21 cellular contexts compared by ENCODE assay signal in the genomic region with DNA sequence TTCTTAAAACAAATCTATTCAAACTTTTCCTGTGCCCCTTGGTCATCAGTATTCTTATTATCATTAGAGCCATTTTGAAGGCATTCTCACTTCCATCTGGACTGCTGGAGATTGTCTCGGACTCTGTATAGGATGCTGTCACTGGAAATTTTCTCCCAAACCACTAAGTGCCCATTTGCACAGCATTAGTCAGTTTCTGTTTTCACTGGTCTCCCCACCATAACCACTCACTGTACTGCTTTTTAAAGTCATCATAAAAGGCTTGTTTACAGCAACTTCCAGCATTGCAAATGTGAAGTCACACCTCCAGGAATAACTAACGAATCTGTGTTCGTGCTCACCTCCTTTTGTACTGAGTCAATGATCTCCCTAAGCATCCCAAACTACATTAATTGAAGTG.
"Had no signal": no experiment of that assay in that cellular context is flagged by ENCODE, and none has a peak within 500 bp of the region (broad histone marks: within the 10 kb centered on the region; RNA-seq: fewer than 3 reads in every experiment).

No MANE protein-coding gene starts in this region.

- H3K4me3 ChIP-seq: esophagus muscularis mucosa, hepatocyte, pancreas, right lobe of liver, testis had no signal

- H3K9me3 ChIP-seq: esophagus muscularis mucosa, pancreas, right lobe of liver, testis had no signal

- H3K79me2 ChIP-seq: hepatocyte had no signal

- DNase-seq: activated CD4-positive, alpha-beta T cell treated with anti-CD3 and anti-CD28 coated beads for 1 hour; activated CD8-positive, alpha-beta memory T cell treated with anti-CD3 and anti-CD28 coated beads for 24 hours; activated CD8-positive, alpha-beta memory T cell treated with anti-CD3 and anti-CD28 coated beads, Interleukin-2, amount 50 U/mL, for 48 hours; activated effector memory CD4-positive, alpha-beta T cell treated with Interleukin-2 at 50 U/mL for 16 hours; activated naive CD4-positive, alpha-beta T cell treated with anti-CD3 and anti-CD28 coated beads, Interleukin-2, amount 50 U/mL, for 16 hours; activated T-cell treated with anti-CD3 and anti-CD28 coated beads, Interleukin-2, amount 50 U/mL, for 48 hours; aorta; effector memory CD4-positive, alpha-beta T cell; foreskin fibroblast; left cardiac atrium; mesendoderm; naive thymus-derived CD8-positive, alpha-beta T cell; pancreas; right lobe of liver; stimulated activated CD4-positive, alpha-beta T cell treated with anti-CD3 and anti-CD28 coated beads, Interleukin-4, amount 100 ng/mL, for 4 hours; T-helper 2 cell; testis; WERI-Rb-1 had no signal

- H3K27me3 ChIP-seq: esophagus muscularis mucosa, hepatocyte, pancreas, right lobe of liver, testis had no signal

- H3K4me2 ChIP-seq: hepatocyte had no signal

- ATAC-seq: left cardiac atrium; naive thymus-derived CD8-positive, alpha-beta T cell; pancreas; right lobe of liver; stimulated activated memory B cell treated with anti-CD40 and anti-IgM and Interleukin-4, amounts not matched to agents 10 μg/mL and 1 μg/mL and 100 μg/mL, for 72 hours had no signal

- H3K36me3 ChIP-seq: esophagus muscularis mucosa, pancreas, right lobe of liver, WERI-Rb-1 had no signal

- H3K4me1 ChIP-seq: esophagus muscularis mucosa, pancreas, right lobe of liver, testis had no signal

- H3K27ac ChIP-seq: esophagus muscularis mucosa, hepatocyte, pancreas, right lobe of liver, testis, WERI-Rb-1 had no signal

- H2AFZ ChIP-seq: hepatocyte had no signal
